23 cellular contexts compared by ENCODE assay signal in genomic region chr9:4959028-4959427, GRCh38.
"Had no signal": no experiment of that assay in that cellular context is flagged by ENCODE, and none has a peak within 500 bp of the region (broad histone marks: within the 10 kb centered on the region; RNA-seq: fewer than 3 reads in every experiment).

No MANE protein-coding gene starts in this region.

- ATAC-seq: esophagus mucosa; heart left ventricle; left colon; left ventricle myocardium superior; stimulated activated memory B cell treated with anti-CD40 and anti-IgM and Interleukin-4, amounts not matched to agents 10 μg/mL and 1 μg/mL and 100 μg/mL, for 72 hours had no signal

- H3K27ac Mint-ChIP-seq: nephron; stimulated activated memory B cell treated with anti-CD40 and anti-IgM and Interleukin-4, amounts not matched to agents 10 μg/mL and 1 μg/mL and 100 μg/mL, for 72 hours; stimulated activated naive CD8-positive, alpha-beta T cell treated with anti-CD3 and anti-CD28 coated beads, Interleukin-15, Interleukin-2, amounts not matched to agents 100 ng/mL and 50 ng/mL, for 24 hours had no signal

- H2AFZ ChIP-seq: parathyroid adenoma had no signal

- H3K4me3 Mint-ChIP-seq: naive B cell; nephron; stimulated activated memory B cell treated with anti-CD40 and anti-IgM and Interleukin-4, amounts not matched to agents 10 μg/mL and 1 μg/mL and 100 μg/mL, for 72 hours; stimulated activated naive CD8-positive, alpha-beta T cell treated with anti-CD3 and anti-CD28 coated beads, Interleukin-15, Interleukin-2, amounts not matched to agents 100 ng/mL and 50 ng/mL, for 24 hours had no signal

- H3K27me3 Mint-ChIP-seq: naive B cell; stimulated activated memory B cell treated with anti-CD40 and anti-IgM and Interleukin-4, amounts not matched to agents 10 μg/mL and 1 μg/mL and 100 μg/mL, for 72 hours; stimulated activated naive CD8-positive, alpha-beta T cell treated with anti-CD3 and anti-CD28 coated beads, Interleukin-15, Interleukin-2, amounts not matched to agents 100 ng/mL and 50 ng/mL, for 24 hours had no signal

- H3K4me3 ChIP-seq: dorsolateral prefrontal cortex, heart left ventricle, lung, prostate gland, right lobe of liver, testis had no signal

- H3K4me1 Mint-ChIP-seq: naive B cell; nephron; stimulated activated memory B cell treated with anti-CD40 and anti-IgM and Interleukin-4, amounts not matched to agents 10 μg/mL and 1 μg/mL and 100 μg/mL, for 72 hours had no signal

- H3K4me1 ChIP-seq: heart left ventricle, parathyroid adenoma, prostate gland, right lobe of liver, testis had no signal

- H3K9me3 ChIP-seq: prostate gland, right lobe of liver, testis had no signal

- H3K79me2 ChIP-seq: parathyroid adenoma had no signal

- FAIRE-seq: frontal cortex had no signal

- H3K36me3 ChIP-seq: heart left ventricle, prostate gland, right lobe of liver had no signal

- DNase-seq: cortex of kidney; dorsolateral prefrontal cortex; effector CD8-positive, alpha-beta T cell; heart left ventricle; hippocampal formation; left colon; left ventricle myocardium superior; mesendoderm; naive B cell; occipital lobe; right lobe of liver; stimulated activated CD4-positive, alpha-beta T cell treated with anti-CD3 and anti-CD28 coated beads, Interleukin-4, amount 100 ng/mL, for 1 hour; stimulated activated CD8-positive, alpha-beta memory T cell treated with anti-CD3 and anti-CD28 coated beads, Interleukin-4, amount 100 ng/mL, for 48 hours; testis; trophoblast cell had no signal

- H3K9ac ChIP-seq: parathyroid adenoma had no signal

- H3K27me3 ChIP-seq: dorsolateral prefrontal cortex, heart left ventricle, right lobe of liver, testis had no signal

- H3K27ac ChIP-seq: dorsolateral prefrontal cortex, heart left ventricle, parathyroid adenoma, prostate gland, right lobe of liver, testis had no signal
